ENCODE assay signal across 22 cellular contexts in the genomic region with DNA sequence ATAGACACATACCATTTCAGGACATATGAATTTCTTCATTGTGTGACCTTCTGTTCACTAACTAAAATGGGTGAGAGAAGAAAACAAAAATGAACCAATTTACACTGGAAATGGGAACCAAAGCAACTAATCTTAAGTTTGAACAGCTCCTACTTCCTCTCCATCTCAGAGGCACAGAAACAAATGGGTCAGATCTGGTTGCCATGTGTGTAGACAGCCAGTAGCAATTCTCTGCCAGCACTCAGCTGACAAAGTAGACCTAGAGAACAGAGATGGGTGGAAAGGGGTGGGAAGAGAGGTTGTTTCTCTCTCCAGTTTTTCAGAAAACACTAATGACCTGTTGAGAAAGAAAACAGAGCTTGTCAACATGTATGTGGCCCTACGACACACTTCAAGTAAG. TPM values are rescaled to one million over a fixed set of nuclear protein-coding genes. Genes with fewer than 3 reads are reported as not detected.
"Had no signal": no experiment of that assay in that cellular context is flagged by ENCODE, and none has a peak within 500 bp of the region (broad histone marks: within the 10 kb centered on the region; RNA-seq: fewer than 3 reads in every experiment).

No MANE protein-coding gene starts in this region.

- H3K27ac ChIP-seq: coronary artery, heart right ventricle, parathyroid adenoma, prostate gland, right lobe of liver, tibial artery, upper lobe of right lung, vagina had no signal

- ATAC-seq: heart right ventricle; left lobe of liver; natural killer cell; right lobe of liver; stimulated activated effector memory CD8-positive, alpha-beta T cell treated with anti-CD3 and anti-CD28 coated beads, Interleukin-12 subunit alpha, Interleukin-12 subunit beta, amount 100 ng/mL, for 72 hours; upper lobe of right lung had no signal

- H3K4me3 ChIP-seq: coronary artery, gastrocnemius medialis, heart right ventricle, prostate gland, right lobe of liver, tibial artery, upper lobe of right lung, vagina had no signal

- H2AFZ ChIP-seq: parathyroid adenoma had no signal

- DNase-seq: effector CD4-positive, alpha-beta T cell; endodermal cell; erythroblast; gastrocnemius medialis; heart right ventricle; hypothalamus; islet precursor cell; natural killer cell; nucleus accumbens; right lobe of liver; stimulated activated CD4-positive, alpha-beta T cell treated with anti-CD3 and anti-CD28 coated beads, Interleukin-4, amount 100 ng/mL, for 1 hour; stimulated activated CD8-positive, alpha-beta memory T cell treated with anti-CD3 and anti-CD28 coated beads, Interleukin-4, amount 100 ng/mL, for 48 hours; tibial artery; upper lobe of right lung had no signal

- H3K9ac ChIP-seq: parathyroid adenoma had no signal

- H3K79me2 ChIP-seq: parathyroid adenoma had no signal

- H3K36me3 ChIP-seq: gastrocnemius medialis, heart right ventricle, prostate gland, right lobe of liver, tibial artery, upper lobe of right lung, vagina had no signal

- H3K4me1 ChIP-seq: heart right ventricle, parathyroid adenoma, prostate gland, right lobe of liver, tibial artery, upper lobe of right lung, vagina had no signal

- H3K9me3 ChIP-seq: gastrocnemius medialis, prostate gland, right lobe of liver, tibial artery, upper lobe of right lung, vagina had no signal

- H3K27me3 ChIP-seq: gastrocnemius medialis, heart right ventricle, right lobe of liver, tibial artery, upper lobe of right lung, vagina had no signal

RNA-seq across cellular contexts. Expression of a gene that starts 14.3 kb away (rescaled TPM):
- total RNA-seq: left lobe of liver, lower leg skin, mononuclear cell, natural killer cell, right lobe of liver, vagina had no signal
